In the genomic region with DNA sequence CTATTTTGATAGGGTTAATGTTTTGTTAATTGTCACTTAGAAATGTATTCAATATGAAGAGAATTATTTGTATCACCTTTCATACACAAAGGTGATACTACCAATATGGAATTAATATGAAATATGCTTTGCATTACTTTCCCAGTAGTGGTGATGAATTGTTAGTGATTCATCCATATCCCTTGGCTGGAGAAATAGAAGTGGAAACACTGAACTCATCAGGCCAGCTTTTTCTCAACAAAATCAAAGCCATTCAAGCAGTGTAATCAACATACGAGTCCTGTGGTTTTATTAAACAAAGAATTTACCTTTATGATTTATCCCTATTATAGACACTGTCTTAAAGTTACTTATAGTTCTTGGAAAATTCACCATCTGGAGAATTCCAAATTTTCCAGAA, we compare ENCODE assay signal across 21 cellular contexts.
"Had no signal": no experiment of that assay in that cellular context is flagged by ENCODE, and none has a peak within 500 bp of the region (broad histone marks: within the 10 kb centered on the region; RNA-seq: fewer than 3 reads in every experiment).

No MANE protein-coding gene starts in this region.

- H3K9me3 ChIP-seq: sigmoid colon, testis had no signal

- H3K36me3 Mint-ChIP-seq: activated CD4-positive, alpha-beta memory T cell treated with anti-CD3 and anti-CD28 coated beads for 36 hours; activated naive CD4-positive, alpha-beta T cell treated with anti-CD3 and anti-CD28 coated beads, Interleukin-2, amount 50 U/mL, for 24 hours; naive thymus-derived CD8-positive, alpha-beta T cell; neural progenitor cell had no signal

- H3K4me1 ChIP-seq: heart right ventricle, neural progenitor cell, sigmoid colon, testis had no signal

- H3K36me3 ChIP-seq: heart right ventricle, neural progenitor cell, sigmoid colon had no signal

- H3K27me3 ChIP-seq: heart right ventricle, neural progenitor cell, sigmoid colon, testis had no signal

- H3K27ac Mint-ChIP-seq: activated CD4-positive, alpha-beta memory T cell treated with anti-CD3 and anti-CD28 coated beads for 36 hours; activated naive CD4-positive, alpha-beta T cell treated with anti-CD3 and anti-CD28 coated beads, Interleukin-2, amount 50 U/mL, for 24 hours; naive thymus-derived CD8-positive, alpha-beta T cell; neural progenitor cell; stimulated activated naive B cell treated with anti-CD40 and anti-IgM and Interleukin-4, amounts not matched to agents 10 μg/mL and 1 μg/mL and 100 μg/mL, for 72 hours had no signal

- H3K4me1 Mint-ChIP-seq: activated naive CD4-positive, alpha-beta T cell treated with anti-CD3 and anti-CD28 coated beads, Interleukin-2, amount 50 U/mL, for 24 hours; naive thymus-derived CD8-positive, alpha-beta T cell; neural progenitor cell; stimulated activated naive B cell treated with anti-CD40 and anti-IgM and Interleukin-4, amounts not matched to agents 10 μg/mL and 1 μg/mL and 100 μg/mL, for 72 hours had no signal

- H3K27ac ChIP-seq: heart right ventricle, neural progenitor cell, sigmoid colon, testis had no signal

- H3K9me3 Mint-ChIP-seq: activated naive CD4-positive, alpha-beta T cell treated with anti-CD3 and anti-CD28 coated beads, Interleukin-2, amount 50 U/mL, for 24 hours; neural progenitor cell had no signal

- H3K4me3 Mint-ChIP-seq: activated CD4-positive, alpha-beta memory T cell treated with anti-CD3 and anti-CD28 coated beads for 36 hours; activated naive CD4-positive, alpha-beta T cell treated with anti-CD3 and anti-CD28 coated beads, Interleukin-2, amount 50 U/mL, for 24 hours; naive thymus-derived CD8-positive, alpha-beta T cell; neural progenitor cell; stimulated activated naive B cell treated with anti-CD40 and anti-IgM and Interleukin-4, amounts not matched to agents 10 μg/mL and 1 μg/mL and 100 μg/mL, for 72 hours had no signal

- ATAC-seq: heart right ventricle; naive thymus-derived CD8-positive, alpha-beta T cell; SK-N-SH treated with all-trans-retinoic acid at 6 μM for 48 hours; stimulated activated naive B cell treated with anti-CD40 and anti-IgM and Interleukin-4, amounts not matched to agents 10 μg/mL and 1 μg/mL and 100 μg/mL, for 72 hours had no signal

- H3K27me3 Mint-ChIP-seq: activated CD4-positive, alpha-beta memory T cell treated with anti-CD3 and anti-CD28 coated beads for 36 hours; activated naive CD4-positive, alpha-beta T cell treated with anti-CD3 and anti-CD28 coated beads, Interleukin-2, amount 50 U/mL, for 24 hours; stimulated activated naive B cell treated with anti-CD40 and anti-IgM and Interleukin-4, amounts not matched to agents 10 μg/mL and 1 μg/mL and 100 μg/mL, for 72 hours had no signal

- H3K4me3 ChIP-seq: heart right ventricle, lung, neural progenitor cell, sigmoid colon, testis had no signal

- DNase-seq: activated CD4-positive, alpha-beta memory T cell treated with anti-CD3 and anti-CD28 coated beads for 36 hours; activated CD4-positive, alpha-beta T cell treated with anti-CD3 and anti-CD28 coated beads for 48 hours; activated gamma-delta T cell treated with Interleukin-2 at 50 U/mL for 16 hours; activated T-cell treated with anti-CD3 and anti-CD28 coated beads for 4 hours; aorta; cerebellar nuclear complex; cortex of kidney; heart right ventricle; kidney; naive thymus-derived CD8-positive, alpha-beta T cell; retina; sigmoid colon; stimulated activated CD4-positive, alpha-beta T cell treated with anti-CD3 and anti-CD28 coated beads, Interleukin-2, amount 100 ng/mL, for 48 hours; stimulated activated CD8-positive, alpha-beta memory T cell treated with anti-CD3 and anti-CD28 coated beads, Interleukin-4, amount 100 ng/mL, for 48 hours; stimulated activated naive B cell treated with anti-CD40 and anti-IgM and Interleukin-4, amounts not matched to agents 10 μg/mL and 1 μg/mL and 100 μg/mL, for 72 hours; testis; trophoblast cell had no signal
